Comparison of ENCODE assay signal across 1 cellular context in the genomic region with DNA sequence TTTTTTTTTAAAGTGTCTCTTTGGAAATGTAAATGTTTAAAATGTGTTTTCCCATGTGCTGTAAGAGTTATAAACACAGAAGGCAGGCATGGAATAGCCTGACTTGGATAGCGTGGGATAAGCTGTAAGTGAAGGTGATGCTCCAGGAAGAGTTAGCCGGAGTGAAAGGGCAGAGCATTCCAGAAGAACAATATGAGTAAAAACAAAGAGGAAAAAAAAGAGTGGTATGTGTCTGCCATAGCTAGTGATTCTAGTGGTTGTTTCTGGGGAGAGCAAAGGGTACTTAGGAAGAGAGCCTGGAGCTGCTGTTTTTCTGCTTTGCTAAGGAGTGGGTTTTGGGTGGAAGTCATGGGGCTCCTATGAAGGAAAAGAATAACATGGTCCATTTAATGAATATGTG.
TF ChIP-seq lines count a peak whose summit lies in the region.

No MANE protein-coding gene starts in this region.

TF ChIP-seq in H1, 55 proteins besides CTCF, POLR2A, EP300 and RAD21:
- TF ChIP-seq, protein P1, sequence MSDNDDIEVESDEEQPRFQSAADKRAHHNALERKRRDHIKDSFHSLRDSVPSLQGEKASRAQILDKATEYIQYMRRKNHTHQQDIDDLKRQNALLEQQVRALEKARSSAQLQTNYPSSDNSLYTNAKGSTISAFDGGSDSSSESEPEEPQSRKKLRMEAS (IDR thresholded peaks at IDR 0.05), result no peak
